10 cellular contexts compared by ENCODE assay signal in genomic region chr14:104691546-104692260, GRCh38. TPM values are rescaled to one million over a fixed set of nuclear protein-coding genes. Genes with fewer than 3 reads are reported as not detected.
DNase-seq lines count a peak whose midpoint lies in the region; ATAC-seq and TF ChIP-seq lines count a peak whose summit lies in the region.
"Had no signal": no experiment of that assay in that cellular context is flagged by ENCODE, and none has a peak within 500 bp of the region (broad histone marks: within the 10 kb centered on the region; RNA-seq: fewer than 3 reads in every experiment).

No MANE protein-coding gene starts in this region.

- no peak overlapping the region for H3K9ac ChIP-seq in endodermal cell (ENCODE audit: extremely low read depth, low read length, poor library complexity, severe bottlenecking)
- H3K9ac ChIP-seq in skeletal muscle satellite cell (ENCODE audit: low read depth, low read length): peak overlapping the region; percentile 9

- no peak overlapping the region for H3K4me3 ChIP-seq in DOHH2 (ENCODE audit: low read length)
- peak overlapping the region; percentile 90 for H3K4me3 ChIP-seq in endodermal cell (ENCODE audit: low read length)
- peak overlapping the region; percentile 95 for H3K4me3 ChIP-seq in skeletal muscle satellite cell (ENCODE audit: low read length)

- ATAC-seq in T-cell (replicated peaks in 1 of 4) (no peak), HG02610 (IDR thresholded peaks at IDR 0.05; ENCODE audit: unreplicated experiment) (no peak), HG02588 (IDR thresholded peaks at IDR 0.05; ENCODE audit: unreplicated experiment) (no peak), GM18498 (IDR thresholded peaks at IDR 0.05; ENCODE audit: unreplicated experiment) (no peak)

- peaks cover 38% of the 10 kb centered on the region for H3K4me1 ChIP-seq in DOHH2 (ENCODE audit: control insufficient read depth, low read length)
- H3K4me1 ChIP-seq in endodermal cell (ENCODE audit: control insufficient read depth, insufficient read depth, low read length): peaks cover 23% of the 10 kb centered on the region
- H3K4me1 ChIP-seq in skeletal muscle satellite cell (ENCODE audit: control insufficient read depth, insufficient read depth, low read length): peaks cover 73% of the 10 kb centered on the region

- CTCF ChIA-PET in T-cell (lab: Charles Lee): no interaction called here

- H3K36me3 ChIP-seq in DOHH2 (ENCODE audit: control insufficient read depth, low read length): peaks cover 19% of the 10 kb centered on the region
- H3K36me3 ChIP-seq in endodermal cell (ENCODE audit: control insufficient read depth, insufficient read depth, low read length): peaks cover 14% of the 10 kb centered on the region
- peaks cover 53% of the 10 kb centered on the region for H3K36me3 ChIP-seq in skeletal muscle satellite cell (ENCODE audit: insufficient read depth, low read length)

- WGBS in endodermal cell (ENCODE audit: insufficient coverage in 1 of 2, insufficient read length in 1 of 2), 2 experiments: 86 to 93% methylated on average over 11 to 19 of the region's 19 CpGs

- POLR2A ChIA-PET in T-cell (lab: Charles Lee): no interaction called here

- no peaks in the 10 kb centered on the region for H3K9me2 ChIP-seq in DOHH2 (replicated peaks; ENCODE audit: control insufficient read depth, low read length)

- peaks cover 58% of the 10 kb centered on the region for H3K79me2 ChIP-seq in DOHH2 (ENCODE audit: control insufficient read depth, low read length)

- H3K27me3 Mint-ChIP-seq in T-cell: no peaks in the 10 kb centered on the region
- H3K27me3 Mint-ChIP-seq in endodermal cell (ENCODE audit: insufficient read depth): no peaks in the 10 kb centered on the region

- H3K27ac Mint-ChIP-seq in T-cell (peak overlapping the region; percentile 78 to 91), endodermal cell (no peak overlapping the region)

- H3K9me3 Mint-ChIP-seq in T-cell: no peaks in the 10 kb centered on the region
- H3K9me3 Mint-ChIP-seq in endodermal cell: no peaks in the 10 kb centered on the region

- H3K27me3 ChIP-seq in DOHH2 (ENCODE audit: control insufficient read depth, low read length) (no peaks in the 10 kb centered on the region), endodermal cell (ENCODE audit: control insufficient read depth, insufficient read depth, low read length, poor library complexity, severe bottlenecking) (no peaks in the 10 kb centered on the region), skeletal muscle satellite cell (ENCODE audit: control insufficient read depth, insufficient read depth, low read length) (no peaks in the 10 kb centered on the region)

- no peak overlapping the region for H3K27ac ChIP-seq in DOHH2 (ENCODE audit: low read depth, low read length)
- H3K27ac ChIP-seq in endodermal cell (ENCODE audit: low read depth, low read length): no peak overlapping the region

- H3K4me1 Mint-ChIP-seq in T-cell: peaks cover 53 to 76% (median 63%) of the 10 kb centered on the region in 3 donors
- peaks cover 16% of the 10 kb centered on the region for H3K4me1 Mint-ChIP-seq in endodermal cell

- DNase-seq in T-cell (no peak), endodermal cell (no peak)
- DNase-seq: activated effector memory CD4-positive, alpha-beta T cell treated with anti-CD3 and anti-CD28 coated beads, Interleukin-2, amount 50 U/mL, for 16 hours; KG1; mesendoderm had no signal

- no peaks in the 10 kb centered on the region for H3F3A ChIP-seq in DOHH2 (ENCODE audit: control insufficient read depth, insufficient read depth)

- H3K36me3 Mint-ChIP-seq in T-cell (peaks cover 4% of the 10 kb centered on the region), endodermal cell (ENCODE audit: low read depth) (peaks cover 10% of the 10 kb centered on the region)

- peak overlapping the region; percentile 76 to 81 (median 77) for H3K4me3 Mint-ChIP-seq in T-cell
- peak overlapping the region; percentile 62 for H3K4me3 Mint-ChIP-seq in endodermal cell

- H3K4me2 ChIP-seq in DOHH2 (ENCODE audit: low read length) (peak overlapping the region; percentile 76; the same call in 1 of the 2 replicates), skeletal muscle satellite cell (ENCODE audit: low read length) (peak overlapping the region; percentile 97)

- no peak for TF ChIP-seq CTCF in DOHH2 (IDR thresholded peaks at IDR 0.05; ENCODE audit: low read depth, low read length, poor library complexity, severe bottlenecking)
- TF ChIP-seq CTCF in endodermal cell (conservative IDR thresholded peaks at IDR 0.05): no peak

- H4K20me1 ChIP-seq in DOHH2 (ENCODE audit: control insufficient read depth, insufficient read depth, low read depth, low read length): 0 out of 2 replicates have a peak, but pooled peaks cover 6% of the 10 kb centered on the region

- H3K9me3 ChIP-seq in DOHH2 (ENCODE audit: control insufficient read depth, insufficient read depth, low read length) (no peaks in the 10 kb centered on the region), endodermal cell (ENCODE audit: control insufficient read depth, low read length) (no peaks in the 10 kb centered on the region), skeletal muscle satellite cell (replicated peaks; ENCODE audit: low read length) (no peaks in the 10 kb centered on the region)

RNA-seq across cellular contexts. Expression of gene INF2, which starts 2.3 kb away (rescaled TPM):
- total RNA-seq in T-cell (100 to 1,000 TPM in 2 of 5 donors, 10 to 100 TPM in 3; 72.7 to 128 (median 83.7) TPM), endodermal cell (100 to 1,000 TPM in 1 of 2 donors, 10 to 100 TPM in 1; 99.7 to 114 TPM)
- 35.2 TPM for polyA plus RNA-seq in endodermal cell (2013, experiment 1 of 2)
- polyA plus RNA-seq in endodermal cell (2013, experiment 2 of 2): 35.8 TPM
- total RNA-seq in skeletal muscle satellite cell (2012; rRNA removed): 52.5 and 54.0 TPM in 2 replicates

RNA-seq across cellular contexts. Expression of gene ADSS1, which starts 32.3 kb away (rescaled TPM):
- 1 to 10 TPM; 2.4 to 5.7 (median 3.5) TPM for total RNA-seq in T-cell
- 10 to 100 TPM; 15.8 to 31.0 TPM for total RNA-seq in endodermal cell
- 16.1 TPM for polyA plus RNA-seq in endodermal cell (2013, experiment 1 of 2)
- polyA plus RNA-seq in endodermal cell (2013, experiment 2 of 2): 14.1 TPM
- 1.0 and 2.8 TPM in 2 replicates for total RNA-seq in skeletal muscle satellite cell (2012; rRNA removed)
